In genomic region chr6:17865243-17865642, GRCh38 we compare ENCODE assay signal across 8 cellular contexts.
DNase-seq lines count a peak whose midpoint lies in the region; ATAC-seq lines count a peak whose summit lies in the region.

No MANE protein-coding gene starts in this region.

- H3K4me1 ChIP-seq in right cardiac atrium (ENCODE audit: control insufficient read depth, insufficient read depth, low read length) (peaks cover 8% of the 10 kb centered on the region), stomach smooth muscle (ENCODE audit: control insufficient read depth, insufficient read depth, low read length) (peaks cover 32% of the 10 kb centered on the region)

- 50% methylated on average over 2 of the region's 2 CpGs for WGBS in right cardiac atrium

- intact Hi-C loops in right cardiac atrium (cut with DNase I), result loop anchor here in 1 of 4 donors (10.0 kb wide), 1 partner anchor 120 kb away; the partner anchor contains the start of gene KIF13A

- H3K4me3 ChIP-seq in right cardiac atrium (ENCODE audit: low read length), result no peak overlapping the region
- H3K4me3 ChIP-seq in stomach smooth muscle (ENCODE audit: low read length in 2 of 2), result no peak overlapping the region

- peak; percentile 12 to 41 for ATAC-seq in right cardiac atrium
- no peak for ATAC-seq in GM18858 (IDR thresholded peaks at IDR 0.05; ENCODE audit: unreplicated experiment)

- no peaks in the 10 kb centered on the region for H3K27me3 ChIP-seq in right cardiac atrium (ENCODE audit: control insufficient read depth, insufficient read depth)
- H3K27me3 ChIP-seq in stomach smooth muscle (ENCODE audit: control insufficient read depth in 1 of 2, insufficient read depth in 2 of 2, low read length in 2 of 2), result no peaks in the 10 kb centered on the region

- peak; percentile 80 for DNase-seq in HPDE6-E6E7 (ENCODE audit: extremely low spot score)
- peak; percentile 16 to 77 for DNase-seq in SW 1271 (lab: John Stamatoyannopoulos, UW)
- peak in 2 of 3 donors; percentile 46 to 57 for DNase-seq in right cardiac atrium
- DNase-seq in NCI-H2107 (lab: John Stamatoyannopoulos, UW), result no peak
- no peak for DNase-seq in NK-92 (lab: John Stamatoyannopoulos, UW; ENCODE audit: unreplicated experiment)
- no peak for DNase-seq in SK-N-DZ (ENCODE audit: low spot score)

- no peaks in the 10 kb centered on the region for H3K36me3 ChIP-seq in stomach smooth muscle (ENCODE audit: control insufficient read depth in 2 of 2, insufficient read depth in 2 of 2, low read length in 2 of 2)

- H3K9me3 ChIP-seq in right cardiac atrium (ENCODE audit: control insufficient read depth, low read length) (no peaks in the 10 kb centered on the region), stomach smooth muscle (ENCODE audit: control insufficient read depth in 2 of 2, low read length in 2 of 2) (no peaks in the 10 kb centered on the region)

- H3K9ac ChIP-seq in stomach smooth muscle (ENCODE audit: low read length in 2 of 2), result peak overlapping the region in 1 of 2 donors; percentile 13

- peak overlapping the region; percentile 87 for H3K27ac ChIP-seq in right cardiac atrium (ENCODE audit: low read length)
- peak overlapping the region; percentile 75 for H3K27ac ChIP-seq in stomach smooth muscle (ENCODE audit: low read length)

Comparison
In these comparisons a context has a peak if more than half of its experiments do, and no peak if none do; other contexts are left out.
1. DNase-seq: peak in HPDE6-E6E7 (single experiment), SW 1271 (2 of 2) and right cardiac atrium (2 of 3); none in NCI-H2107 (single experiment), NK-92 (single experiment) and SK-N-DZ (single experiment).